ENCODE assay signal across 1 cellular context in the genomic region with DNA sequence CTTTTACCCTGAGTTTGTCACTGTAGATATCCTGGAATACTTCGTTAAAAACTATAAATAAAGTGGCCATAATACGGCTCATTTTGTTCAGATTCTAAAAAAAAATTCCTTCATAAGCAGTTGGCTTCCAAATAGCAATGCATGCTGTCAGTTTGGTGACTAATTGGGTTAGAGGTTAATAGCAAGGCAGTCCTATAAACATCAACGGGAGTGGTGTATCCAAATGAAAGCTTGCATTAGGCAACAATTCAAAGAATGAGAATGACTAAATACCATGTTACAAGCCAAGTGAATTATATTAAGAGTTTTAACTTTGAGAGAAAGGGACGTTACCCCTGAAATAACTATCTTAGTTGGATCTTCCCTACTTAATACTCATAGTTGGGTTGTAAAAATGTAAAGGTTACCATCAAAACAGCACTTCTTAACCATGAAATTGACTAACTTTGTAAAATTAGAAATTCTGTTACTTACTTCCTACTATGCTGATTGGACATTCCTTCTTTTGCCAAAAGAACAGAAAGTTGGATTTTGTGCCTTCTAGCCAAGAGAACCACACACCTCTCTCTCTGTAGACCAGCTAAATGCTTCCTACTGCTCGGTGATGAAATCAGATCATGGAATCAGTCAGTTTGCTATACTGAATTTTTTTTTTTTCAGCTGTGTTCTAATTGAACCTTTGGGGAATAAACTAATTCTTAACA.
TF ChIP-seq lines count a peak whose summit lies in the region.

No MANE protein-coding gene starts in this region.

TF ChIP-seq in SK-N-SH, 30 proteins besides CTCF, POLR2A, EP300 and RAD21 (continued from another document):
- TF ChIP-seq, protein P1, sequence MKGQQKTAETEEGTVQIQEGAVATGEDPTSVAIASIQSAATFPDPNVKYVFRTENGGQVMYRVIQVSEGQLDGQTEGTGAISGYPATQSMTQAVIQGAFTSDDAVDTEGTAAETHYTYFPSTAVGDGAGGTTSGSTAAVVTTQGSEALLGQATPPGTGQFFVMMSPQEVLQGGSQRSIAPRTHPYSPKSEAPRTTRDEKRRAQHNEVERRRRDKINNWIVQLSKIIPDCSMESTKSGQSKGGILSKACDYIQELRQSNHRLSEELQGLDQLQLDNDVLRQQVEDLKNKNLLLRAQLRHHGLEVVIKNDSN (IDR thresholded peaks at IDR 0.05; ENCODE audit: borderline replicate concordance, low read depth), result 0 out of 2 replicates have a peak, but pooled peaks have one; percentile 6
- TF ChIP-seq NFIC (IDR thresholded peaks at IDR 0.05; ENCODE audit: borderline replicate concordance), result peak; percentile 64
- TF ChIP-seq, protein P2, sequence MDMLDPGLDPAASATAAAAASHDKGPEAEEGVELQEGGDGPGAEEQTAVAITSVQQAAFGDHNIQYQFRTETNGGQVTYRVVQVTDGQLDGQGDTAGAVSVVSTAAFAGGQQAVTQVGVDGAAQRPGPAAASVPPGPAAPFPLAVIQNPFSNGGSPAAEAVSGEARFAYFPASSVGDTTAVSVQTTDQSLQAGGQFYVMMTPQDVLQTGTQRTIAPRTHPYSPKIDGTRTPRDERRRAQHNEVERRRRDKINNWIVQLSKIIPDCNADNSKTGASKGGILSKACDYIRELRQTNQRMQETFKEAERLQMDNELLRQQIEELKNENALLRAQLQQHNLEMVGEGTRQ (IDR thresholded peaks at IDR 0.05; ENCODE audit: borderline replicate concordance, low read depth, low read length), result no peak
- no peak for TF ChIP-seq RCOR1 (IDR thresholded peaks at IDR 0.05; ENCODE audit: low read length)
- TF ChIP-seq CHD2 (IDR thresholded peaks at IDR 0.05; ENCODE audit: low read length, partially characterized antibody), result no peak
- peak; percentile 87 for TF ChIP-seq FOSL2 (IDR thresholded peaks at IDR 0.05; ENCODE audit: borderline replicate concordance, low read depth)
- TF ChIP-seq TCF12 (IDR thresholded peaks at IDR 0.05), result peak; percentile 62
- no peak for TF ChIP-seq EZH2phosphoT487 (IDR thresholded peaks at IDR 0.05; ENCODE audit: borderline replicate concordance, low read depth)
- no peak for TF ChIP-seq FOXJ3 (CRISPR knock-in tag; IDR thresholded peaks at IDR 0.05)
- peak; percentile 68 for TF ChIP-seq JUND (IDR thresholded peaks at IDR 0.05)
- TF ChIP-seq RFX5 (IDR thresholded peaks at IDR 0.05; ENCODE audit: low read length), result no peak
- TF ChIP-seq, protein P3, sequence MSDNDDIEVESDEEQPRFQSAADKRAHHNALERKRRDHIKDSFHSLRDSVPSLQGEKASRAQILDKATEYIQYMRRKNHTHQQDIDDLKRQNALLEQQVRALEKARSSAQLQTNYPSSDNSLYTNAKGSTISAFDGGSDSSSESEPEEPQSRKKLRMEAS (IDR thresholded peaks at IDR 0.05; ENCODE audit: low read depth), result peak; percentile 40; the same call in 1 of the 2 replicates
